In the genomic region with DNA sequence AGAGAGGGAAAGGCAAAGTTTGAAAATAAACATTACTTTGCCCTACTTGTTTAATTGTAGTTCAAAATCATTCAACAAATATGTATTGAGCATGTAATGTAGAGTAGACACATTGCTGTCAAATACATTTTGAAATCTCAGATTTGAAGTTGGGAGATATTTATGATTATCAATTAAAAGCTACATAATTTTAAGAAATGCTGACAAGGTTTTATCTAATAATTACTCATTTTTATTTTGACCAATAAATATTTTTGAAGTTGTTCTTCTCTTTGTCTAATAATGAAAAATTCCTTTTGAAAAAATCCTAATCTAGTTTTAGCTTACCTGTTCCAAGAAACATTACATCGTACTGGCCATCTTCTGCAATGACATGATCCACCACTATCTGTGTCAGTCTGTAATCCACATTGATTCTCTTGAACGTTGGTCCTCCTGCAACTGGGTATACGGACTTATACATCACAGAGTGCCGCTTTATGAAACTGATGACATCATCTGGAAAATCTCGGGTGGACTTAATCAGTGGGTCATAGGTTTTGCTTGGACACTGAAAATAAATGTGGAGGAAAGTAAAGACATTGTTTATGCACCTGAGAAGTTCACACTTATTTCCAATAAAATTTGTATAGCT, we compare ENCODE assay signal across 18 cellular contexts.
"Had no signal": no experiment of that assay in that cellular context is flagged by ENCODE, and none has a peak within 500 bp of the region (broad histone marks: within the 10 kb centered on the region; RNA-seq: fewer than 3 reads in every experiment).

No MANE protein-coding gene starts in this region.

- H3K9me3 ChIP-seq: gastroesophageal sphincter, heart right ventricle, left ventricle myocardium inferior, sigmoid colon, stomach had no signal

- DNase-seq: activated CD4-positive, alpha-beta T cell treated with anti-CD3 and anti-CD28 coated beads, Interleukin-2, amount 50 U/mL, for 1 hour; activated CD4-positive, CD25-positive, alpha-beta regulatory T cell treated with anti-CD3 and anti-CD28 coated beads, Interleukin-2, amount 50 U/mL, for 72 hours; activated CD8-positive, alpha-beta memory T cell treated with anti-CD3 and anti-CD28 coated beads, Interleukin-2, amount 50 U/mL, for 4 hours; activated effector memory CD4-positive, alpha-beta T cell treated with Interleukin-2 at 50 U/mL for 16 hours; activated naive CD4-positive, alpha-beta T cell treated with anti-CD3 and anti-CD28 coated beads, Interleukin-2, amount 10 ng/mL, durations not matched to agents 7 days and 5 days; activated naive CD8-positive, alpha-beta T cell treated with anti-CD3 and anti-CD28 coated beads, Interleukin-2, amount 50 U/mL, for 24 hours; activated T-cell treated with anti-CD3 and anti-CD28 coated beads, Interleukin-2, amount 50 U/mL, for 4 hours; aorta; cortex of kidney; heart right ventricle; left ventricle myocardium inferior; sigmoid colon; stomach had no signal

- H3K4me3 ChIP-seq: gastroesophageal sphincter, heart right ventricle, left ventricle myocardium inferior, sigmoid colon, stomach had no signal

- H3K27me3 ChIP-seq: gastroesophageal sphincter, heart right ventricle, sigmoid colon, stomach had no signal

- ATAC-seq: activated naive CD8-positive, alpha-beta T cell treated with anti-CD3 and anti-CD28 coated beads, Interleukin-2, amount 50 U/mL, for 24 hours; activated T-cell treated with anti-CD3 and anti-CD28 coated beads, Interleukin-2, amount 50 U/mL, for 4 hours; esophagus mucosa; gastroesophageal sphincter; stimulated activated effector memory CD8-positive, alpha-beta T cell treated with anti-CD3 and anti-CD28 coated beads, Interleukin-12 subunit alpha, Interleukin-12 subunit beta, amount 100 ng/mL, for 72 hours had no signal

- H3K36me3 ChIP-seq: gastroesophageal sphincter, heart right ventricle, left ventricle myocardium inferior, sigmoid colon, stomach had no signal

- H3K27me3 Mint-ChIP-seq: activated naive CD4-positive, alpha-beta T cell treated with anti-CD3 and anti-CD28 coated beads, Interleukin-2, amount 10 ng/mL, durations not matched to agents 7 days and 5 days had no signal

- H3K9me3 Mint-ChIP-seq: activated naive CD4-positive, alpha-beta T cell treated with anti-CD3 and anti-CD28 coated beads, Interleukin-2, amount 10 ng/mL, durations not matched to agents 7 days and 5 days; activated naive CD8-positive, alpha-beta T cell treated with anti-CD3 and anti-CD28 coated beads, Interleukin-2, amount 50 U/mL, for 24 hours; activated T-cell treated with anti-CD3 and anti-CD28 coated beads, Interleukin-2, amount 50 U/mL, for 4 hours; nephron had no signal

- H3K4me1 Mint-ChIP-seq: activated naive CD4-positive, alpha-beta T cell treated with anti-CD3 and anti-CD28 coated beads, Interleukin-2, amount 10 ng/mL, durations not matched to agents 7 days and 5 days; activated naive CD8-positive, alpha-beta T cell treated with anti-CD3 and anti-CD28 coated beads, Interleukin-2, amount 50 U/mL, for 24 hours; stimulated activated effector memory CD8-positive, alpha-beta T cell treated with anti-CD3 and anti-CD28 coated beads, Interleukin-12 subunit alpha, Interleukin-12 subunit beta, amount 100 ng/mL, for 72 hours had no signal

- H3K4me3 Mint-ChIP-seq: activated naive CD4-positive, alpha-beta T cell treated with anti-CD3 and anti-CD28 coated beads, Interleukin-2, amount 10 ng/mL, durations not matched to agents 7 days and 5 days; activated naive CD8-positive, alpha-beta T cell treated with anti-CD3 and anti-CD28 coated beads, Interleukin-2, amount 50 U/mL, for 24 hours; activated T-cell treated with anti-CD3 and anti-CD28 coated beads, Interleukin-2, amount 50 U/mL, for 4 hours; nephron; stimulated activated effector memory CD8-positive, alpha-beta T cell treated with anti-CD3 and anti-CD28 coated beads, Interleukin-12 subunit alpha, Interleukin-12 subunit beta, amount 100 ng/mL, for 72 hours had no signal

- H3K4me1 ChIP-seq: gastroesophageal sphincter had no signal

- H3K36me3 Mint-ChIP-seq: activated naive CD4-positive, alpha-beta T cell treated with anti-CD3 and anti-CD28 coated beads, Interleukin-2, amount 10 ng/mL, durations not matched to agents 7 days and 5 days; stimulated activated effector memory CD8-positive, alpha-beta T cell treated with anti-CD3 and anti-CD28 coated beads, Interleukin-12 subunit alpha, Interleukin-12 subunit beta, amount 100 ng/mL, for 72 hours had no signal

- H3K27ac Mint-ChIP-seq: activated naive CD4-positive, alpha-beta T cell treated with anti-CD3 and anti-CD28 coated beads, Interleukin-2, amount 10 ng/mL, durations not matched to agents 7 days and 5 days; activated naive CD8-positive, alpha-beta T cell treated with anti-CD3 and anti-CD28 coated beads, Interleukin-2, amount 50 U/mL, for 24 hours; nephron; stimulated activated effector memory CD8-positive, alpha-beta T cell treated with anti-CD3 and anti-CD28 coated beads, Interleukin-12 subunit alpha, Interleukin-12 subunit beta, amount 100 ng/mL, for 72 hours had no signal

- H3K27ac ChIP-seq: gastroesophageal sphincter, heart right ventricle, left ventricle myocardium inferior, sigmoid colon, stomach, VCaP had no signal
